ENCODE assay signal across 20 cellular contexts in the genomic region with DNA sequence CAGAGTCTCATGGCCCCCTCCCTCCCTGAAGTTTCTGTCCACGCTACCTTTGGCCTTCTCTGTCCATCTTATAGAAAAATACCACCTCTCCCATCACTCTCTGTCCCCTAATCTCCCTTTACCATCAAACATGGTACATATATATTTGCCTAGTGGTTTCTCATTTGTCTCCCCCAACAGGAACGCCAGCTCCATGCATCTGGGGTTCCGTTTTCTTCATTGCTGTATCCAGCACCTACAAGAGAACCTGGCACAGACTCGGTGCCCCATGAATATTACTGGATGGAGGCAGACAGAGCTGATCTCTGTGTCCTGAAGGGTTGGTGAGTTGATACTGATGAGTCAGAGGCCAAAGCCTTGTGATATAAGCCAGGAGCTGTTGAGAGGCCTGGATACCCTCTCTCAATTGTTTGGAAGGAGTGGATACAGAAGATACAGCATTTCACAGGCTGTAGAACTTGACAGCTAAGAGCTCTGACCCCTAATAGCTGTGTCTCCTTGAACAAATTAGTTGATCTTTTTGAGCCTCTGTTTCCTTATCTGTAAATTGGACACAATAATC. TPM values are rescaled to one million over a fixed set of nuclear protein-coding genes. Genes with fewer than 3 reads are reported as not detected.
DNase-seq lines count a peak whose midpoint lies in the region; ATAC-seq and TF ChIP-seq lines count a peak whose summit lies in the region.
"Had no signal": no experiment of that assay in that cellular context is flagged by ENCODE, and none has a peak within 500 bp of the region (broad histone marks: within the 10 kb centered on the region; RNA-seq: fewer than 3 reads in every experiment).

No MANE protein-coding gene starts in this region.

- TF ChIP-seq CTCF in heart left ventricle (IDR thresholded peaks at IDR 0.05) = no peak
- TF ChIP-seq CTCF in SK-N-SH (IDR thresholded peaks at IDR 0.05) = no peak

- H3K4me1 ChIP-seq in heart left ventricle (peaks cover 0 to 8% (median under 1%) of the 10 kb centered on the region in 12 donors), SK-N-SH (ENCODE audit: control insufficient read depth in 1 of 2, insufficient read depth in 2 of 2, low read depth in 1 of 2, low read length in 1 of 2) (no peaks in the 10 kb centered on the region; a peak in 1 of 4 replicates)

- WGBS in heart left ventricle, 4 donors = 72 to 82% (median 74%) methylated on average over 4 of the region's 4 CpGs
- WGBS in SK-N-SH (ENCODE audit: low lambda C conversion rate) = 67% methylated on average over 4 of the region's 4 CpGs

- H3K27ac ChIP-seq in heart left ventricle (no peak overlapping the region), SK-N-SH (ENCODE audit: low read depth in 2 of 2, low read length in 1 of 2) (no peak overlapping the region)
- H3K27ac ChIP-seq: A549 had no signal

- no peak overlapping the region for H2AFZ ChIP-seq in SK-N-SH (ENCODE audit: low read depth)

- H3K36me3 ChIP-seq in heart left ventricle = peaks cover 0 to 11% (median 0%) of the 10 kb centered on the region in 9 donors
- H3K36me3 ChIP-seq in SK-N-SH (replicated peaks in 1 of 2; ENCODE audit: control insufficient read depth in 1 of 2, insufficient read depth in 2 of 2, low read length in 1 of 2) = no peaks in the 10 kb centered on the region
- H3K36me3 ChIP-seq: BE2C had no signal

- H3K9ac ChIP-seq in SK-N-SH = no peak overlapping the region

- POLR2A ChIA-PET in SK-N-SH (lab: Yijun Ruan, JAX) = no interaction called here

- DNase-seq in heart left ventricle (no peak), cardiac septum (ENCODE audit: low spot score) (no peak), SK-N-SH (no peak), left ventricle myocardium superior (no peak)
- no peak for DNase-seq in activated CD4-positive, alpha-beta T cell treated with anti-CD3 and anti-CD28 coated beads, Interleukin-2, amount 50 U/mL, for 1 hour
- DNase-seq: BE2C, DMS79 treated with DMSO at 0.1 percent for 48 hours, H7, NCI-H1092, NCI-H1436, NCI-H2029, NCI-H345, NCI-H524, NCI-H82, OCI-M1, SIG-M5 had no signal

- intact Hi-C loops in heart left ventricle (cut with DNase I) = no loop called here
- intact Hi-C loops in cardiac septum (cut with DNase I) = no loop called here
- intact Hi-C loops in left ventricle myocardium superior (cut with micrococcal nuclease) = no loop called here

- ATAC-seq in heart left ventricle = peak in 3 of 4 donors; percentile 15 to 74 (median 24)
- ATAC-seq in left ventricle myocardium superior = peak; percentile 33
- ATAC-seq in GM21526 (IDR thresholded peaks at IDR 0.05; ENCODE audit: low FRiP score, unreplicated experiment) = no peak
- ATAC-seq in HG03520 (IDR thresholded peaks at IDR 0.05; ENCODE audit: unreplicated experiment) = no peak

- H4K20me1 ChIP-seq in SK-N-SH (ENCODE audit: insufficient read depth) = no peaks in the 10 kb centered on the region

- H3K9me3 ChIP-seq in heart left ventricle (peaks cover 0 to 7% (median 0%) of the 10 kb centered on the region in 12 donors), SK-N-SH (no peaks in the 10 kb centered on the region)
- H3K9me3 ChIP-seq: A549, BE2C had no signal

- TF ChIP-seq RAD21 in SK-N-SH (IDR thresholded peaks at IDR 0.05; ENCODE audit: low read length) = no peak

- CTCF ChIA-PET in SK-N-SH (lab: Yijun Ruan, JAX) = interaction anchor here (0.8 to 1.9 kb wide), 5 partner anchors 9 to 55 kb away, joined by 3 to 9 read pairs (median 7); no protein-coding TSS in a partner anchor

- H3K4me3 ChIP-seq in heart left ventricle (no peak overlapping the region), SK-N-SH (ENCODE audit: low read depth in 2 of 2, low read length in 1 of 2) (no peak overlapping the region)
- H3K4me3 ChIP-seq: A549 had no signal

- H3K9me2 ChIP-seq in SK-N-SH = no peaks in the 10 kb centered on the region

- H3K79me2 ChIP-seq in SK-N-SH (ENCODE audit: insufficient read depth) = no peaks in the 10 kb centered on the region

- no peak for TF ChIP-seq EP300 in SK-N-SH (IDR thresholded peaks at IDR 0.05; ENCODE audit: borderline replicate concordance in 1 of 2, low read depth in 1 of 2, low read length in 1 of 2)

- H3K27me3 ChIP-seq in heart left ventricle (no peaks in the 10 kb centered on the region), SK-N-SH (ENCODE audit: insufficient read depth) (no peaks in the 10 kb centered on the region)
- H3K27me3 ChIP-seq: BE2C had no signal

- no peak for TF ChIP-seq POLR2A in heart left ventricle (IDR thresholded peaks at IDR 0.05)

- H3F3A ChIP-seq in SK-N-SH (replicated peaks; ENCODE audit: insufficient read depth) = no peaks in the 10 kb centered on the region

- no peak overlapping the region for H3K4me2 ChIP-seq in SK-N-SH
- H3K4me2 ChIP-seq: A549 had no signal

TF ChIP-seq in SK-N-SH, 30 proteins besides CTCF, POLR2A, EP300 and RAD21:
- TF ChIP-seq POLR2AphosphoS5 (IDR thresholded peaks at IDR 0.05; ENCODE audit: low read depth, low read length) = no peak
- TF ChIP-seq RXRA (IDR thresholded peaks at IDR 0.05; ENCODE audit: borderline replicate concordance, low read depth) = no peak
- TF ChIP-seq, protein P1, sequence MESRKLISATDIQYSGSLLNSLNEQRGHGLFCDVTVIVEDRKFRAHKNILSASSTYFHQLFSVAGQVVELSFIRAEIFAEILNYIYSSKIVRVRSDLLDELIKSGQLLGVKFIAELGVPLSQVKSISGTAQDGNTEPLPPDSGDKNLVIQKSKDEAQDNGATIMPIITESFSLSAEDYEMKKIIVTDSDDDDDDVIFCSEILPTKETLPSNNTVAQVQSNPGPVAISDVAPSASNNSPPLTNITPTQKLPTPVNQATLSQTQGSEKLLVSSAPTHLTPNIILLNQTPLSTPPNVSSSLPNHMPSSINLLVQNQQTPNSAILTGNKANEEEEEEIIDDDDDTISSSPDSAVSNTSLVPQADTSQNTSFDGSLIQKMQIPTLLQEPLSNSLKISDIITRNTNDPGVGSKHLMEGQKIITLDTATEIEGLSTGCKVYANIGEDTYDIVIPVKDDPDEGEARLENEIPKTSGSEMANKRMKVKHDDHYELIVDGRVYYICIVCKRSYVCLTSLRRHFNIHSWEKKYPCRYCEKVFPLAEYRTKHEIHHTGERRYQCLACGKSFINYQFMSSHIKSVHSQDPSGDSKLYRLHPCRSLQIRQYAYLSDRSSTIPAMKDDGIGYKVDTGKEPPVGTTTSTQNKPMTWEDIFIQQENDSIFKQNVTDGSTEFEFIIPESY (IDR thresholded peaks at IDR 0.05; ENCODE audit: borderline replicate concordance, low read depth) = no peak
- TF ChIP-seq FOXM1 (IDR thresholded peaks at IDR 0.05; ENCODE audit: low read depth) = no peak
- no peak for TF ChIP-seq RCOR1 (IDR thresholded peaks at IDR 0.05; ENCODE audit: low read length)
- no peak for TF ChIP-seq MEF2A (IDR thresholded peaks at IDR 0.05; ENCODE audit: borderline replicate concordance, low read depth)
- peak; percentile 28; the same call in 1 of the 2 replicates for TF ChIP-seq TCF12 (IDR thresholded peaks at IDR 0.05)
- TF ChIP-seq, protein P2, sequence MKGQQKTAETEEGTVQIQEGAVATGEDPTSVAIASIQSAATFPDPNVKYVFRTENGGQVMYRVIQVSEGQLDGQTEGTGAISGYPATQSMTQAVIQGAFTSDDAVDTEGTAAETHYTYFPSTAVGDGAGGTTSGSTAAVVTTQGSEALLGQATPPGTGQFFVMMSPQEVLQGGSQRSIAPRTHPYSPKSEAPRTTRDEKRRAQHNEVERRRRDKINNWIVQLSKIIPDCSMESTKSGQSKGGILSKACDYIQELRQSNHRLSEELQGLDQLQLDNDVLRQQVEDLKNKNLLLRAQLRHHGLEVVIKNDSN (IDR thresholded peaks at IDR 0.05; ENCODE audit: borderline replicate concordance, low read depth) = no peak

RNA-seq across cellular contexts. Expression of gene HEYL, which starts 21.9 kb away (rescaled TPM):
- total RNA-seq in heart left ventricle (10 to 100 TPM in 7 of 9 donors, 1 to 10 TPM in 2; 7.0 to 35.2 (median 18.8) TPM), cardiac septum (20.5 TPM), left ventricle myocardium superior (15.0 TPM)
- polyA plus RNA-seq in heart left ventricle (10 to 100 TPM; 10.6 to 23.3 TPM), SK-N-SH (2012; rRNA removed) (not detected in 2 replicates)
- not detected in 2 replicates for polyA plus RNA-seq in SK-N-SH (2012; cell fraction: cytosol; rRNA removed)
- not detected in 2 replicates for polyA plus RNA-seq in SK-N-SH (2012; cell fraction: nucleus; rRNA removed)
- total RNA-seq: T-helper 1 cell treated with Interleukin-12 subunit alpha and Interleukin-12 subunit beta and Interleukin-4 antibody, amounts not matched to agents 30 ng/mL and 1 ng/mL, for 36 hours had no signal

RNA-seq across cellular contexts. Expression of gene PABPC4, which starts 41.0 kb away (rescaled TPM):
- 100 to 1,000 TPM; 193 to 283 (median 236) TPM for total RNA-seq in heart left ventricle
- 100 to 1,000 TPM; 146 to 190 TPM for polyA plus RNA-seq in heart left ventricle
- 239 TPM for total RNA-seq in cardiac septum
- 63.0 and 68.8 TPM in 2 replicates for polyA plus RNA-seq in SK-N-SH (2012; rRNA removed)
- 71.5 and 73.9 TPM in 2 replicates for polyA plus RNA-seq in SK-N-SH (2012; cell fraction: cytosol; rRNA removed)
- polyA plus RNA-seq in SK-N-SH (2012; cell fraction: nucleus; rRNA removed) = 273 and 297 TPM in 2 replicates
- total RNA-seq in left ventricle myocardium superior = 246 TPM

RNA-seq across cellular contexts. Expression of gene NT5C1A, which starts 54.3 kb away (rescaled TPM):
- total RNA-seq in heart left ventricle (10 to 100 TPM in 8 of 9 donors, 1 to 10 TPM in 1; 3.3 to 46.6 (median 23.8) TPM), cardiac septum (25.0 TPM), left ventricle myocardium superior (39.6 TPM)
- polyA plus RNA-seq in heart left ventricle (1 to 10 TPM; 2.0 to 2.2 TPM), SK-N-SH (2012; rRNA removed) (0.12 and 0.73 TPM in 2 replicates)
- 0.26 and 0.60 TPM in 2 replicates for polyA plus RNA-seq in SK-N-SH (2012; cell fraction: cytosol; rRNA removed)
- polyA plus RNA-seq in SK-N-SH (2012; cell fraction: nucleus; rRNA removed) = 0.13 and 1.6 TPM in 2 replicates
- total RNA-seq: H7 had no signal
- polyA plus RNA-seq: A549 had no signal

Comparison
In these comparisons a context has a peak if more than half of its experiments do, and no peak if none do; other contexts are left out.
1. ATAC-seq: peak in heart left ventricle (3 of 4) and left ventricle myocardium superior (single experiment); none in GM21526 (single experiment) and HG03520 (single experiment).